Comparison of ENCODE assay signal across 18 cellular contexts in the genomic region with DNA sequence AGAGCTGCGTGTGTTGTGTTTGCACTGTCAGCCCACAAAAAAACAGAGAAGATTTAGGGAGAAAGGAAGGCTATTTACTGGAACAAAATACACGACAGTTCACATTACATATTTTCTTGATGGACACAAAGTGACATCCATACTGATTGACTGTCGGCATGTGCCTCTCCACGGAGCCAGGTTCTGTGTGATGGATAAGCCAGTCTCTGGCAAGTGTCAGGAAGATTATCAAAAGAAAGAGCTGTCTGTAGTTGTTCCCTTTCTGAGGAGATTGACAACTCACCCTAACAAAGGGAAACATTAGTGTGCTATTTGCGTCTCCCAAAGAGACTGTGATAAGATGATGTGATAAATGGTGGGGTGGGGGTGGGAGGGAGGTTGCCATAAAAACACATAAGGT.
"Had no signal": no experiment of that assay in that cellular context is flagged by ENCODE, and none has a peak within 500 bp of the region (broad histone marks: within the 10 kb centered on the region; RNA-seq: fewer than 3 reads in every experiment).

No MANE protein-coding gene starts in this region.

- H3K9me3 ChIP-seq: esophagus squamous epithelium, gastroesophageal sphincter, neutrophil, sigmoid colon had no signal

- H3K4me1 ChIP-seq: esophagus squamous epithelium, gastroesophageal sphincter, sigmoid colon had no signal

- H3K4me1 Mint-ChIP-seq: natural killer cell had no signal

- H3K27ac Mint-ChIP-seq: mesothelial cell of epicardium, natural killer cell had no signal

- H3K27ac ChIP-seq: epithelial cell of prostate, esophagus squamous epithelium, gastroesophageal sphincter, neutrophil, sigmoid colon, skin epidermis had no signal

- H3K4me3 Mint-ChIP-seq: mesothelial cell of epicardium, natural killer cell had no signal

- H3K9me3 Mint-ChIP-seq: mesothelial cell of epicardium, natural killer cell had no signal

- ATAC-seq: gastroesophageal sphincter, left cardiac atrium, natural killer cell had no signal

- H3K36me3 ChIP-seq: esophagus squamous epithelium, gastroesophageal sphincter, neutrophil, sigmoid colon had no signal

- H3K4me3 ChIP-seq: esophagus squamous epithelium, gastroesophageal sphincter, sigmoid colon, skin epidermis had no signal

- DNase-seq: effector memory CD4-positive, alpha-beta T cell; esophagus squamous epithelium; foreskin fibroblast; glutamatergic neuron; kidney; left cardiac atrium; natural killer cell; posterior cingulate gyrus; sigmoid colon; stimulated activated CD4-positive, alpha-beta T cell treated with anti-CD3 and anti-CD28 coated beads, Interleukin-2, amount 100 ng/mL, for 24 hours; stimulated activated CD4-positive, alpha-beta T cell treated with anti-CD3 and anti-CD28 coated beads, Interleukin-4, amount 100 ng/mL, for 4 hours; stimulated activated naive CD4-positive, alpha-beta T cell treated with Interleukin-2 at 50 U/mL for 16 hours; trophoblast cell had no signal

- H3K36me3 Mint-ChIP-seq: mesothelial cell of epicardium, natural killer cell had no signal
